ENCODE assay signal across 1 cellular context in the genomic region with DNA sequence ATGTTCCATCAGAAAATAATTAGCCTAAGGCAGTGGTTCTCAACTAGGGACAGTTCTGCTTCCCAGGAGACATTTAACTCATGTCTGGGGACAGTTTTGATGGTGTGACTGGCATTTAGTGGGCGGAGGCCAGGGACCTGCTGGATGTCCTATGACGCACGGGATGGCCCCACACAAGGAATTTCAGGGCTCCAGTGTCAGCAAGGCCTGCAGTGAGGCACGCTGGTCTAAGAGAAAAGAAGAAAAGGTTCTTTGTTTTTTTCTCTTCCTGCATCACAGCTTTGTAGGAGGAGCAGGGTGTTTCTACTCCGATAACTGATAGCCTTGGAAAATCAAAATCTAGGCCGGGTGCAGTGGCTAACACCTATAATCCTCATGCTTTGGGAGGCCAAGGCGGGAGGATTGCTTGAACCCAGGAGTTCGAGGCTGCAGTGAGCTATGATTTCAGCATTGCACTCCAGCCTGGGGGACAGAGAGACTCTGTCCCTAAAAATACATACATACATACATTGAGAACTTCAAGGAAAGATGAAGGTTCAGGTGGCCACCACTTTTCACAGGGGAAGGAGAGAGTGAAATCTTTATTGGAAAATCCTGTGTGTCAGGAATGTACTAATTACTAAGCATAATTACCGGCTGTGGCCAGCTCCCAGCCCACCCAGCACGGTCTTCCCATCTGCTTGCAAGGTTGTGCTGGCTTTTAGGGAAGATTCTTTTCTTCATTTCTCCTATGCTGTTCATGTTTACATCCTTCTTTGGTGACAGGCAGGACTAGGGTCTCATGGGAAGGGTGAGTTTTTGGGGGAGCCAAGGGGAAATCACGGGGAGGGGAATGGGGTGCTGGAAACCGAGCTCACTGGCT.
TF ChIP-seq lines count a peak whose summit lies in the region.

No MANE protein-coding gene starts in this region.

TF ChIP-seq in HepG2, 621 proteins besides CTCF, POLR2A, EP300 and RAD21 (continues in another document):
- TF ChIP-seq JDP2 (CRISPR knock-in tag; IDR thresholded peaks at IDR 0.05; ENCODE audit: borderline replicate concordance) (no peak), ZKSCAN5 (CRISPR knock-in tag; IDR thresholded peaks at IDR 0.05) (no peak), ZNF331 (CRISPR knock-in tag; IDR thresholded peaks at IDR 0.05) (no peak), NR1H2 (CRISPR knock-in tag; IDR thresholded peaks at IDR 0.05; ENCODE audit: borderline replicate concordance, low read depth) (no peak), ZSCAN30 (CRISPR knock-in tag; IDR thresholded peaks at IDR 0.05) (no peak), MIER2 (CRISPR knock-in tag; IDR thresholded peaks at IDR 0.05) (no peak), KDM5A (IDR thresholded peaks at IDR 0.05; ENCODE audit: borderline replicate concordance, low read length) (no peak), MBD4 (IDR thresholded peaks at IDR 0.05; ENCODE audit: borderline replicate concordance, low read length) (no peak), SP5 (CRISPR knock-in tag; IDR thresholded peaks at IDR 0.05; ENCODE audit: borderline replicate concordance, low read depth) (peak; percentile 84)
- TF ChIP-seq, protein P1, sequence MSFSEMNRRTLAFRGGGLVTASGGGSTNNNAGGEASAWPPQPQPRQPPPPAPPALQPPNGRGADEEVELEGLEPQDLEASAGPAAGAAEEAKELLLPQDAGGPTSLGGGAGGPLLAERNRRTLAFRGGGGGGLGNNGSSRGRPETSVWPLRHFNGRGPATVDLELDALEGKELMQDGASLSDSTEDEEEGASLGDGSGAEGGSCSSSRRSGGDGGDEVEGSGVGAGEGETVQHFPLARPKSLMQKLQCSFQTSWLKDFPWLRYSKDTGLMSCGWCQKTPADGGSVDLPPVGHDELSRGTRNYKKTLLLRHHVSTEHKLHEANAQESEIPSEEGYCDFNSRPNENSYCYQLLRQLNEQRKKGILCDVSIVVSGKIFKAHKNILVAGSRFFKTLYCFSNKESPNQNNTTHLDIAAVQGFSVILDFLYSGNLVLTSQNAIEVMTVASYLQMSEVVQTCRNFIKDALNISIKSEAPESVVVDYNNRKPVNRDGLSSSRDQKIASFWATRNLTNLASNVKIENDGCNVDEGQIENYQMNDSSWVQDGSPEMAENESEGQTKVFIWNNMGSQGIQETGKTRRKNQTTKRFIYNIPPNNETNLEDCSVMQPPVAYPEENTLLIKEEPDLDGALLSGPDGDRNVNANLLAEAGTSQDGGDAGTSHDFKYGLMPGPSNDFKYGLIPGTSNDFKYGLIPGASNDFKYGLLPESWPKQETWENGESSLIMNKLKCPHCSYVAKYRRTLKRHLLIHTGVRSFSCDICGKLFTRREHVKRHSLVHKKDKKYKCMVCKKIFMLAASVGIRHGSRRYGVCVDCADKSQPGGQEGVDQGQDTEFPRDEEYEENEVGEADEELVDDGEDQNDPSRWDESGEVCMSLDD (CRISPR knock-in tag; IDR thresholded peaks at IDR 0.05; ENCODE audit: borderline replicate concordance): no peak; the same call in 1 of the 2 replicates
- TF ChIP-seq, protein P2, sequence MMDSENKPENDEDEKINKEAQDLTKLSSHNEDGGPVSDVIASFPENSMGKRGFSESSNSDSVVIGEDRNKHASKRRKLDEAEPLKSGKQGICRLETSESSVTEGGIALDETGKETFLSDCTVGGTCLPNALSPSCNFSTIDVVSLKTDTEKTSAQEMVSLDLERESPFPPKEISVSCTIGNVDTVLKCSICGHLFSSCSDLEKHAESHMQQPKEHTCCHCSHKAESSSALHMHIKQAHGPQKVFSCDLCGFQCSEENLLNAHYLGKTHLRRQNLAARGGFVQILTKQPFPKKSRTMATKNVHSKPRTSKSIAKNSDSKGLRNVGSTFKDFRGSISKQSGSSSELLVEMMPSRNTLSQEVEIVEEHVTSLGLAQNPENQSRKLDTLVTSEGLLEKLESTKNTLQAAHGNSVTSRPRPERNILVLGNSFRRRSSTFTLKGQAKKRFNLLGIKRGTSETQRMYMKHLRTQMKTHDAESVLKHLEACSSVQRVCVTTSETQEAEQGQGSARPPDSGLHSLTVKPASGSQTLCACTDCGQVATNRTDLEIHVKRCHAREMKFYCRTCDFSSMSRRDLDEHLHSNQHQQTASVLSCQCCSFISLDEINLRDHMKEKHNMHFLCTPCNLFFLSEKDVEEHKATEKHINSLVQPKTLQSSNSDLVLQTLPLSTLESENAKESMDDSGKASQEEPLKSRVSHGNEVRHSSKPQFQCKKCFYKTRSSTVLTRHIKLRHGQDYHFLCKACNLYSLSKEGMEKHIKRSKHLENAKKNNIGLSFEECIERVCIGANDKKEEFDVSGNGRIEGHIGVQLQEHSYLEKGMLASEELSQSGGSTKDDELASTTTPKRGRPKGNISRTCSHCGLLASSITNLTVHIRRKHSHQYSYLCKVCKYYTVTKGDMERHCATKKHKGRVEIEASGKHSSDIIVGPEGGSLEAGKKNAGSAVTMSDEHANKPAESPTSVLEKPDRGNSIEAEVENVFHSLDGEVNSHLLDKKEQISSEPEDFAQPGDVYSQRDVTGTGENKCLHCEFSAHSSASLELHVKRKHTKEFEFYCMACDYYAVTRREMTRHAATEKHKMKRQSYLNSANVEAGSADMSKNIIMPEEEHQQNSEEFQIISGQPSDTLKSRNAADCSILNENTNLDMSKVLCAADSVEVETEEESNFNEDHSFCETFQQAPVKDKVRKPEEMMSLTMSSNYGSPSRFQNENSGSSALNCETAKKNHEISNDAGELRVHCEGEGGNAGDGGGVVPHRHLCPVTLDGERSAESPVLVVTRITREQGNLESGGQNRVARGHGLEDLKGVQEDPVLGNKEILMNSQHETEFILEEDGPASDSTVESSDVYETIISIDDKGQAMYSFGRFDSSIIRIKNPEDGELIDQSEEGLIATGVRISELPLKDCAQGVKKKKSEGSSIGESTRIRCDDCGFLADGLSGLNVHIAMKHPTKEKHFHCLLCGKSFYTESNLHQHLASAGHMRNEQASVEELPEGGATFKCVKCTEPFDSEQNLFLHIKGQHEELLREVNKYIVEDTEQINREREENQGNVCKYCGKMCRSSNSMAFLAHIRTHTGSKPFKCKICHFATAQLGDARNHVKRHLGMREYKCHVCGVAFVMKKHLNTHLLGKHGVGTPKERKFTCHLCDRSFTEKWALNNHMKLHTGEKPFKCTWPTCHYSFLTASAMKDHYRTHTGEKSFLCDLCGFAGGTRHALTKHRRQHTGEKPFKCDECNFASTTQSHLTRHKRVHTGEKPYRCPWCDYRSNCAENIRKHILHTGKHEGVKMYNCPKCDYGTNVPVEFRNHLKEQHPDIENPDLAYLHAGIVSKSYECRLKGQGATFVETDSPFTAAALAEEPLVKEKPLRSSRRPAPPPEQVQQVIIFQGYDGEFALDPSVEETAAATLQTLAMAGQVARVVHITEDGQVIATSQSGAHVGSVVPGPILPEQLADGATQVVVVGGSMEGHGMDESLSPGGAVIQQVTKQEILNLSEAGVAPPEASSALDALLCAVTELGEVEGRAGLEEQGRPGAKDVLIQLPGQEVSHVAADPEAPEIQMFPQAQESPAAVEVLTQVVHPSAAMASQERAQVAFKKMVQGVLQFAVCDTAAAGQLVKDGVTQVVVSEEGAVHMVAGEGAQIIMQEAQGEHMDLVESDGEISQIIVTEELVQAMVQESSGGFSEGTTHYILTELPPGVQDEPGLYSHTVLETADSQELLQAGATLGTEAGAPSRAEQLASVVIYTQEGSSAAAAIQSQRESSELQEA (CRISPR knock-in tag; IDR thresholded peaks at IDR 0.05; ENCODE audit: not compliant biosample characterization): no peak
- TF ChIP-seq, protein P3, sequence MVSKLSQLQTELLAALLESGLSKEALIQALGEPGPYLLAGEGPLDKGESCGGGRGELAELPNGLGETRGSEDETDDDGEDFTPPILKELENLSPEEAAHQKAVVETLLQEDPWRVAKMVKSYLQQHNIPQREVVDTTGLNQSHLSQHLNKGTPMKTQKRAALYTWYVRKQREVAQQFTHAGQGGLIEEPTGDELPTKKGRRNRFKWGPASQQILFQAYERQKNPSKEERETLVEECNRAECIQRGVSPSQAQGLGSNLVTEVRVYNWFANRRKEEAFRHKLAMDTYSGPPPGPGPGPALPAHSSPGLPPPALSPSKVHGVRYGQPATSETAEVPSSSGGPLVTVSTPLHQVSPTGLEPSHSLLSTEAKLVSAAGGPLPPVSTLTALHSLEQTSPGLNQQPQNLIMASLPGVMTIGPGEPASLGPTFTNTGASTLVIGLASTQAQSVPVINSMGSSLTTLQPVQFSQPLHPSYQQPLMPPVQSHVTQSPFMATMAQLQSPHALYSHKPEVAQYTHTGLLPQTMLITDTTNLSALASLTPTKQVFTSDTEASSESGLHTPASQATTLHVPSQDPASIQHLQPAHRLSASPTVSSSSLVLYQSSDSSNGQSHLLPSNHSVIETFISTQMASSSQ (IDR thresholded peaks at IDR 0.05; ENCODE audit: low read depth): no peak
- TF ChIP-seq, protein P3 (CRISPR knock-in tag; IDR thresholded peaks at IDR 0.05; ENCODE audit: borderline replicate concordance): no peak
- TF ChIP-seq, protein P4, sequence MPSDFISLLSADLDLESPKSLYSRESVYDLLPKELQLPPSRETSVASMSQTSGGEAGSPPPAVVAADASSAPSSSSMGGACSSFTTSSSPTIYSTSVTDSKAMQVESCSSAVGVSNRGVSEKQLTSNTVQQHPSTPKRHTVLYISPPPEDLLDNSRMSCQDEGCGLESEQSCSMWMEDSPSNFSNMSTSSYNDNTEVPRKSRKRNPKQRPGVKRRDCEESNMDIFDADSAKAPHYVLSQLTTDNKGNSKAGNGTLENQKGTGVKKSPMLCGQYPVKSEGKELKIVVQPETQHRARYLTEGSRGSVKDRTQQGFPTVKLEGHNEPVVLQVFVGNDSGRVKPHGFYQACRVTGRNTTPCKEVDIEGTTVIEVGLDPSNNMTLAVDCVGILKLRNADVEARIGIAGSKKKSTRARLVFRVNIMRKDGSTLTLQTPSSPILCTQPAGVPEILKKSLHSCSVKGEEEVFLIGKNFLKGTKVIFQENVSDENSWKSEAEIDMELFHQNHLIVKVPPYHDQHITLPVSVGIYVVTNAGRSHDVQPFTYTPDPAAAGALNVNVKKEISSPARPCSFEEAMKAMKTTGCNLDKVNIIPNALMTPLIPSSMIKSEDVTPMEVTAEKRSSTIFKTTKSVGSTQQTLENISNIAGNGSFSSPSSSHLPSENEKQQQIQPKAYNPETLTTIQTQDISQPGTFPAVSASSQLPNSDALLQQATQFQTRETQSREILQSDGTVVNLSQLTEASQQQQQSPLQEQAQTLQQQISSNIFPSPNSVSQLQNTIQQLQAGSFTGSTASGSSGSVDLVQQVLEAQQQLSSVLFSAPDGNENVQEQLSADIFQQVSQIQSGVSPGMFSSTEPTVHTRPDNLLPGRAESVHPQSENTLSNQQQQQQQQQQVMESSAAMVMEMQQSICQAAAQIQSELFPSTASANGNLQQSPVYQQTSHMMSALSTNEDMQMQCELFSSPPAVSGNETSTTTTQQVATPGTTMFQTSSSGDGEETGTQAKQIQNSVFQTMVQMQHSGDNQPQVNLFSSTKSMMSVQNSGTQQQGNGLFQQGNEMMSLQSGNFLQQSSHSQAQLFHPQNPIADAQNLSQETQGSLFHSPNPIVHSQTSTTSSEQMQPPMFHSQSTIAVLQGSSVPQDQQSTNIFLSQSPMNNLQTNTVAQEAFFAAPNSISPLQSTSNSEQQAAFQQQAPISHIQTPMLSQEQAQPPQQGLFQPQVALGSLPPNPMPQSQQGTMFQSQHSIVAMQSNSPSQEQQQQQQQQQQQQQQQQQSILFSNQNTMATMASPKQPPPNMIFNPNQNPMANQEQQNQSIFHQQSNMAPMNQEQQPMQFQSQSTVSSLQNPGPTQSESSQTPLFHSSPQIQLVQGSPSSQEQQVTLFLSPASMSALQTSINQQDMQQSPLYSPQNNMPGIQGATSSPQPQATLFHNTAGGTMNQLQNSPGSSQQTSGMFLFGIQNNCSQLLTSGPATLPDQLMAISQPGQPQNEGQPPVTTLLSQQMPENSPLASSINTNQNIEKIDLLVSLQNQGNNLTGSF (CRISPR knock-in tag; IDR thresholded peaks at IDR 0.05): no peak
- TF ChIP-seq, protein P5, sequence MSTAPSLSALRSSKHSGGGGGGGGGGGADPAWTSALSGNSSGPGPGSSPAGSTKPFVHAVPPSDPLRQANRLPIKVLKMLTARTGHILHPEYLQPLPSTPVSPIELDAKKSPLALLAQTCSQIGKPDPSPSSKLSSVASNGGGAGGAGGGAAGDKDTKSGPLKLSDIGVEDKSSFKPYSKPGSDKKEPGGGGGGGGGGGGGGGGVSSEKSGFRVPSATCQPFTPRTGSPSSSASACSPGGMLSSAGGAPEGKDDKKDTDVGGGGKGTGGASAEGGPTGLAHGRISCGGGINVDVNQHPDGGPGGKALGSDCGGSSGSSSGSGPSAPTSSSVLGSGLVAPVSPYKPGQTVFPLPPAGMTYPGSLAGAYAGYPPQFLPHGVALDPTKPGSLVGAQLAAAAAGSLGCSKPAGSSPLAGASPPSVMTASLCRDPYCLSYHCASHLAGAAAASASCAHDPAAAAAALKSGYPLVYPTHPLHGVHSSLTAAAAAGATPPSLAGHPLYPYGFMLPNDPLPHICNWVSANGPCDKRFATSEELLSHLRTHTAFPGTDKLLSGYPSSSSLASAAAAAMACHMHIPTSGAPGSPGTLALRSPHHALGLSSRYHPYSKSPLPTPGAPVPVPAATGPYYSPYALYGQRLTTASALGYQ (CRISPR knock-in tag; IDR thresholded peaks at IDR 0.05): no peak
- TF ChIP-seq, protein P6, sequence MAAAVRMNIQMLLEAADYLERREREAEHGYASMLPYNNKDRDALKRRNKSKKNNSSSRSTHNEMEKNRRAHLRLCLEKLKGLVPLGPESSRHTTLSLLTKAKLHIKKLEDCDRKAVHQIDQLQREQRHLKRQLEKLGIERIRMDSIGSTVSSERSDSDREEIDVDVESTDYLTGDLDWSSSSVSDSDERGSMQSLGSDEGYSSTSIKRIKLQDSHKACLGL (CRISPR knock-in tag; IDR thresholded peaks at IDR 0.05): no peak
- TF ChIP-seq, protein P7, sequence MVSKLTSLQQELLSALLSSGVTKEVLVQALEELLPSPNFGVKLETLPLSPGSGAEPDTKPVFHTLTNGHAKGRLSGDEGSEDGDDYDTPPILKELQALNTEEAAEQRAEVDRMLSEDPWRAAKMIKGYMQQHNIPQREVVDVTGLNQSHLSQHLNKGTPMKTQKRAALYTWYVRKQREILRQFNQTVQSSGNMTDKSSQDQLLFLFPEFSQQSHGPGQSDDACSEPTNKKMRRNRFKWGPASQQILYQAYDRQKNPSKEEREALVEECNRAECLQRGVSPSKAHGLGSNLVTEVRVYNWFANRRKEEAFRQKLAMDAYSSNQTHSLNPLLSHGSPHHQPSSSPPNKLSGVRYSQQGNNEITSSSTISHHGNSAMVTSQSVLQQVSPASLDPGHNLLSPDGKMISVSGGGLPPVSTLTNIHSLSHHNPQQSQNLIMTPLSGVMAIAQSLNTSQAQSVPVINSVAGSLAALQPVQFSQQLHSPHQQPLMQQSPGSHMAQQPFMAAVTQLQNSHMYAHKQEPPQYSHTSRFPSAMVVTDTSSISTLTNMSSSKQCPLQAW (CRISPR knock-in tag; IDR thresholded peaks at IDR 0.05): 0 out of 2 replicates have a peak, but pooled peaks have one; percentile 6
